10 cellular contexts compared by ENCODE assay signal in genomic region chr6:15062311-15063252, GRCh38.
DNase-seq lines count a peak whose midpoint lies in the region; FAIRE-seq and TF ChIP-seq lines count a peak whose summit lies in the region.
"Had no signal": no experiment of that assay in that cellular context is flagged by ENCODE, and none has a peak within 500 bp of the region (broad histone marks: within the 10 kb centered on the region; RNA-seq: fewer than 3 reads in every experiment).

No MANE protein-coding gene starts in this region.

- no peak for TF ChIP-seq EP300 in H1 (IDR thresholded peaks at IDR 0.05; ENCODE audit: borderline replicate concordance in 1 of 2, low read depth in 2 of 2, low read length in 2 of 2)

- H3K36me3 ChIP-seq in H1 (ENCODE audit: control insufficient read depth in 2 of 4, insufficient read depth in 4 of 4, low read length in 3 of 4) = no peaks in the 10 kb centered on the region
- H3K36me3 ChIP-seq in osteoblast (ENCODE audit: insufficient read depth, low read length) = no peaks in the 10 kb centered on the region

- no peak overlapping the region for H3K9ac ChIP-seq in H1 (replicated peaks in 1 of 4; ENCODE audit: extremely low read depth in 1 of 4, low read depth in 3 of 4, low read length in 3 of 4)

- no peak overlapping the region for H3K23ac ChIP-seq in H1 (ENCODE audit: insufficient read length)

- no peak for TF ChIP-seq CTCF in H1 (IDR thresholded peaks at IDR 0.05; ENCODE audit: control extremely low read depth in 1 of 3, insufficient read depth in 1 of 3, low read depth in 1 of 3, low read length in 3 of 3)
- TF ChIP-seq CTCF in osteoblast (IDR thresholded peaks at IDR 0.05; ENCODE audit: extremely low read depth, low read depth, low read length) = no peak
- no peak for TF ChIP-seq CTCF in GM10248 (IDR thresholded peaks at IDR 0.05; ENCODE audit: control extremely low read depth, extremely low read depth, low read depth, missing control alignments)

- H3K56ac ChIP-seq in H1 (replicated peaks; ENCODE audit: insufficient read length, low read depth, low read length) = no peak overlapping the region

- H2BK20ac ChIP-seq in H1 (ENCODE audit: low read length) = peak overlapping the region; percentile 44

- H3K27me3 ChIP-seq in H1 (replicated peaks in 1 of 4; ENCODE audit: control insufficient read depth in 3 of 4, extremely low read depth in 1 of 4, insufficient read depth in 3 of 4, low read length in 3 of 4) (no peaks in the 10 kb centered on the region), osteoblast (ENCODE audit: insufficient read depth, low read length) (no peaks in the 10 kb centered on the region)

- no peak overlapping the region for H4K5ac ChIP-seq in H1 (ENCODE audit: insufficient read length, low read depth, low read length)

- WGBS in H1 (ENCODE audit: extremely low coverage in 1 of 2, insufficient coverage in 1 of 2, insufficient read length in 1 of 2, insufficient replicate concordance in 2 of 2, low coverage in 1 of 2, low lambda C conversion rate in 2 of 2, missing lambda C conversion rate in 1 of 2), 2 experiments = 95% methylated on average over 12 of the region's 12 CpGs; no CpG with 5 or more reads in 1 of the 2 experiments

- H2AK5ac ChIP-seq in H1 (ENCODE audit: low read depth, low read length) = no peak overlapping the region; the same call in 1 of the 2 replicates

- FAIRE-seq in H1 (lab: Jason Lieb, UNC) = no peak

- H3K14ac ChIP-seq in H1 (ENCODE audit: insufficient read length) = no peak overlapping the region

- no peak overlapping the region for H3K4me3 ChIP-seq in H1 (ENCODE audit: extremely low read depth in 1 of 4, insufficient read depth in 2 of 4, low read depth in 3 of 4, low read length in 4 of 4)
- no peak overlapping the region for H3K4me3 ChIP-seq in osteoblast (ENCODE audit: insufficient read depth, low read length)

- no peaks in the 10 kb centered on the region for H4K20me1 ChIP-seq in H1 (replicated peaks in 1 of 2; ENCODE audit: control insufficient read depth in 1 of 2, insufficient read depth in 2 of 2, low read length in 2 of 2)
- no peaks in the 10 kb centered on the region for H4K20me1 ChIP-seq in osteoblast (ENCODE audit: insufficient read depth, low read length)

- H2BK15ac ChIP-seq in H1 (ENCODE audit: low read length) = peak overlapping the region; percentile 55; the same call in 1 of the 2 replicates

- H3K4ac ChIP-seq in H1 (replicated peaks; ENCODE audit: insufficient read length, low read depth, low read length) = no peak overlapping the region

- no peak for TF ChIP-seq POLR2A in H1 (IDR thresholded peaks at IDR 0.05; ENCODE audit: control extremely low read depth in 1 of 2, low read depth in 2 of 2, low read length in 2 of 2)

- H4K91ac ChIP-seq in H1 (replicated peaks; ENCODE audit: insufficient read length, low read length) = no peak overlapping the region

- no peak for TF ChIP-seq RAD21 in H1 (IDR thresholded peaks at IDR 0.05 in 1 of 2, conservative IDR thresholded peaks at IDR 0.05 in 1 of 2; ENCODE audit: low read depth in 2 of 2, low read length in 2 of 2)

- H3K79me1 ChIP-seq in H1 (ENCODE audit: low read depth, low read length) = no peaks in the 10 kb centered on the region

- no peak overlapping the region for H4K8ac ChIP-seq in H1 (ENCODE audit: extremely low read depth, insufficient read depth, low read length)

- H3K4me1 ChIP-seq in H1 (replicated peaks in 1 of 4; ENCODE audit: control insufficient read depth in 3 of 4, insufficient read depth in 4 of 4, low read length in 3 of 4) (no peaks in the 10 kb centered on the region; a peak in 1 of 7 replicates), osteoblast (ENCODE audit: insufficient read depth, low read length) (peaks cover 30% of the 10 kb centered on the region)

- H3K9me3 ChIP-seq in H1 (ENCODE audit: insufficient read depth in 2 of 2, low read depth in 1 of 2, low read length in 1 of 2) = no peaks in the 10 kb centered on the region; a peak in 1 of 4 replicates
- no peaks in the 10 kb centered on the region for H3K9me3 ChIP-seq in osteoblast (ENCODE audit: low read depth, low read length)

- peak overlapping the region; percentile 66 for H2BK120ac ChIP-seq in H1 (replicated peaks; ENCODE audit: low read depth, low read length)

- H2BK12ac ChIP-seq in H1 (ENCODE audit: low read depth, low read length) = peak overlapping the region; percentile 40; the same call in 1 of the 2 replicates

- DNase-seq in GM03348 (ENCODE audit: low spot score) (peak; percentile 77), NCI-H69 (lab: John Stamatoyannopoulos, UW) (peak; percentile 83), H1 (ENCODE audit: low read depth in 1 of 2, low spot score in 2 of 2) (no peak), osteoblast (ENCODE audit: insufficient read length, low spot score, missing footprints) (peak; percentile 85), GM19240 (ENCODE audit: insufficient read length, low spot score) (no peak), HT-29 (ENCODE audit: low spot score) (no peak), GM10248 (ENCODE audit: extremely low spot score) (no peak), NCI-H1105 (lab: John Stamatoyannopoulos, UW) (no peak)
- DNase-seq: dermis blood vessel endothelial cell, NCI-H1930 had no signal

- no peak overlapping the region for H2AFZ ChIP-seq in H1 (ENCODE audit: low read length)
- no peak overlapping the region for H2AFZ ChIP-seq in osteoblast (ENCODE audit: low read length)

- POLR2A ChIA-PET in H1 (lab: Charles Lee; ENCODE audit: partially characterized antibody) (no interaction called here), GM10248 (lab: Yijun Ruan, JAX) (no interaction called here)

- 0 out of 2 replicates have a peak overlapping the region, but pooled peaks have one; percentile 52 for H3K18ac ChIP-seq in H1 (ENCODE audit: extremely low read depth, low read length)

- H3K27ac ChIP-seq in H1 (ENCODE audit: low read depth, low read length) (no peak overlapping the region), osteoblast (ENCODE audit: low read depth, low read length) (peak overlapping the region; percentile 68)

- CTCF ChIA-PET in H1 (lab: Charles Lee; ENCODE audit: partially characterized antibody) (interaction anchor here (0.6 to 1.4 kb wide), 3 partner anchors 19 to 376 kb away, joined by 3 to 4 read pairs (median 3); no protein-coding TSS in a partner anchor), GM10248 (lab: Yijun Ruan, JAX) (interaction anchor here (1.0 kb wide), 1 partner anchor 13 kb away, joined by 3 read pairs; no protein-coding TSS in a partner anchor)

- H3K4me2 ChIP-seq in H1 (ENCODE audit: insufficient read depth in 1 of 2, low read depth in 2 of 2, low read length in 2 of 2) (no peak overlapping the region), osteoblast (ENCODE audit: insufficient read depth, low read length) (no peak overlapping the region)

- H3K79me2 ChIP-seq in H1 (ENCODE audit: control insufficient read depth in 1 of 2, insufficient read depth in 2 of 2, low read length in 2 of 2) (no peaks in the 10 kb centered on the region), osteoblast (ENCODE audit: insufficient read depth, low read length) (no peaks in the 10 kb centered on the region)

- H2BK5ac ChIP-seq in H1 (ENCODE audit: low read depth, low read length) = no peak overlapping the region

- H3K23me2 ChIP-seq in H1 (ENCODE audit: low read depth, low read length) = no peaks in the 10 kb centered on the region

TF ChIP-seq in H1, 55 proteins besides CTCF, POLR2A, EP300 and RAD21:
- TF ChIP-seq E2F6 (IDR thresholded peaks at IDR 0.05) (no peak), SP2 (IDR thresholded peaks at IDR 0.05; ENCODE audit: low read length) (no peak), JUND (IDR thresholded peaks at IDR 0.05; ENCODE audit: low read length) (no peak), HDAC6 (IDR thresholded peaks at IDR 0.05; ENCODE audit: low read depth, low read length) (no peak), KDM4A (IDR thresholded peaks at IDR 0.05; ENCODE audit: low read depth, low read length, severe bottlenecking) (no peak), YY1 (IDR thresholded peaks at IDR 0.05; ENCODE audit: low read depth, low read length) (no peak), SUZ12 (IDR thresholded peaks at IDR 0.05; ENCODE audit: low read length) (no peak), CEBPB (IDR thresholded peaks at IDR 0.05; ENCODE audit: low read depth, low read length) (peak; percentile 43; the same call in 1 of the 2 replicates)

Comparison
In these comparisons a context has a peak if more than half of its experiments do, and no peak if none do; other contexts are left out.
1. DNase-seq: peak in GM03348 (single experiment), NCI-H69 (single experiment) and osteoblast (single experiment); none in H1 (0 of 2), GM19240 (single experiment), HT-29 (single experiment), GM10248 (single experiment) and NCI-H1105 (single experiment).